19 cellular contexts compared by ENCODE assay signal in the genomic region with DNA sequence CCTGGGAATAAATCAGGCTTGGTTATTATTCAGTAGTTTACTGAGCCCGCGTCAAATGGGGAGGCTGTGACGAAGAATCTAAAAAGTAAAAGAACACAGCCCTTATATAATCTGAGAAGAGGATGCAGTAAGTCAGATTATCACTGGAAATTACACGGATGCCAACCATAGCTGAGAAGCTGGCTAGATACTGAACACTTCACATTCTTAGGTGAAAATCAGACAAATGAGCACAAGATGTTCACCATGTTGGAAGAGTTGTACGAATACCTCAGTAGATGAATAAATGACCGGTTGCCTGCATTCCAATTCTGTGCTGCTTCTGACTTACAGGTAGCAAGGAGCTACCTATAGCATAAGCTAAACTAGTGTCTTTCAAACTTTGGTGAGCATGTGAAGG.
"Had no signal": no experiment of that assay in that cellular context is flagged by ENCODE, and none has a peak within 500 bp of the region (broad histone marks: within the 10 kb centered on the region; RNA-seq: fewer than 3 reads in every experiment).

No MANE protein-coding gene starts in this region.

- H3K4me3 ChIP-seq: MG63 had no signal

- H3K36me3 ChIP-seq: MG63 had no signal

- H3K27me3 ChIP-seq: MG63 had no signal

- H3K9me3 ChIP-seq: MG63, SK-N-SH had no signal

- ATAC-seq: Panc1, PC-3 had no signal

- DNase-seq: Karpas-422, KG1, MG63, NCI-H1092, NCI-H1105 treated with DMSO at 0.1 percent for 48 hours, NCI-H1417 treated with DMSO at 0.1 percent for 48 hours, NCI-H146, NCI-H1694 treated with DMSO at 0.1 percent for 48 hours, NCI-H1930, NCI-H2081, NCI-H2107, NCI-H2227 treated with DMSO at 0.1 percent for 48 hours, NCI-H524, NCI-H69, NCI-H774, PC-3, SHP77, SK-N-SH had no signal
